In the genomic region with DNA sequence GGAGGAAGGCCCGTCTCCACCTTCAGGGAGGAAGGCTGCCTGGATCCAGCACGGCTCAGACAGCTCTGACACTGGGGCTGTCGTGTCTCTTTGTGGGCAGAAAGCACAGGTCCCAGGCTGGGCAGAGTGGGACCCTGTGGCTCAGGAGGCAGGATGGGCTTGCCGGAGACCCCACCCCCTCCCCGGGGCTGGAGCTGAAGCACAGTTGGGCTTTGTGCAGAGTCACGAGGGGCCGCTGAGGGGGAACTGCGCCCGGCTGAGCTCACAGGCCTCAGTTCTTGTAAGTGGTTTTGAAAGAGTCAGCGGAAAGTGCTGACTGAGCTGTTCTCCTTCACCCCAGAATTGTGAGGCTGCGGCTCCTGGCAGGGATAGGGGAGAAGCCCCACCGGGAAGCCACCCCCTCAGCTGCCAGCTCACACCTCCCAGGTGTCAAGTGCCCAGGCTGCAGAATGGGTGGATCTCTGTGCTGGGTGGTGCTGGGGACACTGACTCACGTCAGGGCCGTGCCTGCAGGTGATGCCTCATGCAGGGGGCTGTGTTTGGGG, we compare ENCODE assay signal across 8 cellular contexts. TPM values are rescaled to one million over a fixed set of nuclear protein-coding genes. Genes with fewer than 3 reads are reported as not detected.
A peak's percentile ranks its signal among the peaks of the same experiment; 100 is the strongest.
DNase-seq lines count a peak whose midpoint lies in the region; ATAC-seq and TF ChIP-seq lines count a peak whose summit lies in the region.

No MANE protein-coding gene starts in this region.

- no peak for ATAC-seq in HG03342 (IDR thresholded peaks at IDR 0.05; ENCODE audit: unreplicated experiment)

- no peaks in the 10 kb centered on the region for H3K36me3 ChIP-seq in hepatocyte (replicated peaks; ENCODE audit: insufficient read depth, low read depth)
- H3K36me3 ChIP-seq in WERI-Rb-1: no peaks in the 10 kb centered on the region

- H3K27me3 ChIP-seq in hepatocyte (no peaks in the 10 kb centered on the region), WERI-Rb-1 (ENCODE audit: insufficient read depth, low read depth, severe bottlenecking) (no peaks in the 10 kb centered on the region)

- no peaks in the 10 kb centered on the region for H3K9me2 ChIP-seq in hepatocyte (replicated peaks; ENCODE audit: insufficient read depth)

- H3K4me2 ChIP-seq in hepatocyte: peak overlapping the region; percentile 68

- TF ChIP-seq CTCF in hepatocyte (IDR thresholded peaks at IDR 0.05; ENCODE audit: poor library complexity): no peak
- no peak for TF ChIP-seq CTCF in WERI-Rb-1 (IDR thresholded peaks at IDR 0.05; ENCODE audit: low read depth, low read length)

- WGBS in hepatocyte (ENCODE audit: low lambda C conversion rate, missing lambda C conversion rate): 40% methylated on average over 14 of the region's 14 CpGs

- no peaks in the 10 kb centered on the region for H3K9me3 ChIP-seq in hepatocyte (ENCODE audit: low read depth)
- no peaks in the 10 kb centered on the region for H3K9me3 ChIP-seq in WERI-Rb-1 (ENCODE audit: severe bottlenecking)

- H3K4me3 ChIP-seq in hepatocyte (no peak overlapping the region), WERI-Rb-1 (ENCODE audit: low read depth, low read length) (no peak overlapping the region)

- peak; percentile 39 for DNase-seq in activated T-cell treated with anti-CD3 and anti-CD28 coated beads for 48 hours (ENCODE audit: low read depth)
- DNase-seq in activated T-cell treated with anti-CD3 and anti-CD28 coated beads for 4 hours: no peak
- DNase-seq in activated T-helper 9 cell treated with anti-CD3 and anti-CD28 coated beads, Interleukin-2, amount 50 U/mL, for 16 hours (ENCODE audit: low read depth): peak; percentile 45
- peak; percentile 82 for DNase-seq in hepatocyte (ENCODE audit: low spot score)
- peak; percentile 19 for DNase-seq in stimulated activated CD4-positive, alpha-beta T cell treated with anti-CD3 and anti-CD28 coated beads, Interleukin-2, amount 100 ng/mL, for 4 hours (ENCODE audit: low read depth)
- no peak for DNase-seq in WERI-Rb-1
- DNase-seq in OCI-M1 (lab: John Stamatoyannopoulos, UW): no peak

- no peak overlapping the region for H2AFZ ChIP-seq in hepatocyte

- H3K4me1 ChIP-seq in hepatocyte (ENCODE audit: insufficient read depth): peaks cover 25% of the 10 kb centered on the region

- H3K27ac ChIP-seq in hepatocyte: peak overlapping the region; percentile 84
- H3K27ac ChIP-seq in WERI-Rb-1: no peak overlapping the region

- H3K79me2 ChIP-seq in hepatocyte: peaks cover 91% of the 10 kb centered on the region

- peaks cover under 1% of the 10 kb centered on the region for H4K20me1 ChIP-seq in hepatocyte (ENCODE audit: insufficient read depth, poor library complexity, severe bottlenecking)

RNA-seq across cellular contexts. Expression of gene SMOX, which starts 12.2 kb away (rescaled TPM):
- total RNA-seq in hepatocyte: 14.5 and 25.8 TPM in 2 replicates
- polyA plus RNA-seq in hepatocyte: 45.0 and 51.1 TPM in 2 replicates

Comparison
In these comparisons a context has a peak if more than half of its experiments do, and no peak if none do; other contexts are left out.
1. DNase-seq: peak in activated T-cell treated with anti-CD3 and anti-CD28 coated beads for 48 hours (single experiment), activated T-helper 9 cell treated with anti-CD3 and anti-CD28 coated beads, Interleukin-2, amount 50 U/mL, for 16 hours (single experiment), hepatocyte (single experiment) and stimulated activated CD4-positive, alpha-beta T cell treated with anti-CD3 and anti-CD28 coated beads, Interleukin-2, amount 100 ng/mL, for 4 hours (single experiment); none in activated T-cell treated with anti-CD3 and anti-CD28 coated beads for 4 hours (single experiment), WERI-Rb-1 (single experiment) and OCI-M1 (single experiment).